Comparison of ENCODE assay signal across 8 cellular contexts in genomic region chr3:69439683-69440270, GRCh38. TPM values are rescaled to one million over a fixed set of nuclear protein-coding genes. Genes with fewer than 3 reads are reported as not detected.
DNase-seq lines count a peak whose midpoint lies in the region; TF ChIP-seq lines count a peak whose summit lies in the region.

No MANE protein-coding gene starts in this region.

- H3K9me3 Mint-ChIP-seq in Calu3 (ENCODE audit: low read depth, unreplicated experiment), result no peaks in the 10 kb centered on the region

- no peaks in the 10 kb centered on the region for H3K9me3 ChIP-seq in mucosa of stomach (ENCODE audit: control insufficient read depth, low read length)
- H3K9me3 ChIP-seq in sigmoid colon, result peaks cover 0 to 3% (median 0%) of the 10 kb centered on the region in 4 donors

- DNase-seq in Calu3 (peak; percentile 12), Kasumi-1 (lab: John Stamatoyannopoulos, UW) (peak; percentile 31 to 60), coronary artery (ENCODE audit: low spot score) (no peak), HuH-7.5 (ENCODE audit: low spot score) (no peak), sigmoid colon (no peak), NCI-H2171 treated with DMSO at 0.1 percent for 48 hours (lab: John Stamatoyannopoulos, UW) (no peak)
- DNase-seq in stimulated activated CD8-positive, alpha-beta memory T cell treated with anti-CD3 and anti-CD28 coated beads, Interleukin-4, amount 100 ng/mL, for 48 hours, result no peak

- no peaks in the 10 kb centered on the region for H3K36me3 ChIP-seq in mucosa of stomach (ENCODE audit: control insufficient read depth, insufficient read depth, low read length)
- H3K36me3 ChIP-seq in sigmoid colon, result no peaks in the 10 kb centered on the region

- H3K27ac Mint-ChIP-seq in Calu3 (ENCODE audit: unreplicated experiment), result peak overlapping the region; percentile 36

- peak overlapping the region; percentile 33 for H3K9ac ChIP-seq in mucosa of stomach (ENCODE audit: low read length)

- H3K4me3 Mint-ChIP-seq in Calu3 (ENCODE audit: low read depth, unreplicated experiment), result peak overlapping the region; percentile 25

- TF ChIP-seq POLR2A in sigmoid colon (IDR thresholded peaks at IDR 0.05), result no peak

- CTCF ChIA-PET in Calu3 (lab: Charles Lee), result interaction anchor here (0.7 to 1.6 kb wide), 4 partner anchors 9 to 226 kb away, joined by 3 to 5 read pairs (median 4); no protein-coding TSS in a partner anchor

- intact Hi-C loops in Calu3 (cut with micrococcal nuclease; ENCODE audit: unreplicated experiment), result loop anchor here (2.0 kb wide), 1 partner anchor 231 kb away; no protein-coding TSS in a partner anchor
- intact Hi-C loops in sigmoid colon (cut with DNase I), result no loop called here

- peak overlapping the region in 1 of 2 donors; percentile 10 for H3K27ac ChIP-seq in coronary artery
- H3K27ac ChIP-seq in sigmoid colon, result no peak overlapping the region

- H3K4me1 ChIP-seq in mucosa of stomach (ENCODE audit: control insufficient read depth, insufficient read depth, low read length), result no peaks in the 10 kb centered on the region
- peaks cover 0 to 14% (median 13%) of the 10 kb centered on the region in 4 donors for H3K4me1 ChIP-seq in sigmoid colon

- WGBS in sigmoid colon, 2 donors, result 4 to 11% methylated on average over 1 of the region's 1 CpG

- TF ChIP-seq EP300 in sigmoid colon (IDR thresholded peaks at IDR 0.05), result no peak

- no peaks in the 10 kb centered on the region for H3K27me3 Mint-ChIP-seq in Calu3 (ENCODE audit: unreplicated experiment)

- H3K27me3 ChIP-seq in mucosa of stomach (ENCODE audit: control insufficient read depth, insufficient read depth, low read length) (no peaks in the 10 kb centered on the region), sigmoid colon (no peaks in the 10 kb centered on the region)

- no peaks in the 10 kb centered on the region for H3K4me1 Mint-ChIP-seq in Calu3 (ENCODE audit: low read depth, unreplicated experiment)

- H3K4me3 ChIP-seq in coronary artery (peak overlapping the region; percentile 50), mucosa of stomach (ENCODE audit: low read length) (no peak overlapping the region), sigmoid colon (no peak overlapping the region)

- BruUV-seq in Calu3 (replicated peaks; lab: Mats Ljungman, UMichigan), result no TSS peak

- H3K36me3 Mint-ChIP-seq in Calu3 (ENCODE audit: insufficient read depth, unreplicated experiment), result no peaks in the 10 kb centered on the region

- TF ChIP-seq CTCF in Calu3 (IDR thresholded peaks at IDR 0.05; ENCODE audit: unreplicated experiment) (peak; percentile 26), coronary artery (IDR thresholded peaks at IDR 0.05) (peak; percentile 39), sigmoid colon (IDR thresholded peaks at IDR 0.05) (peak in 2 of 4 experiments; percentile 26 to 42)

RNA-seq across cellular contexts. Expression of gene FRMD4B, which starts 53.9 kb away (rescaled TPM):
- 13.8 and 16.7 TPM in 2 replicates for total RNA-seq in Calu3 (2022)
- total RNA-seq in sigmoid colon, result 10 to 100 TPM; 11.5 to 16.6 (median 14.3) TPM
- polyA plus RNA-seq in sigmoid colon, result 10 to 100 TPM in 2 of 3 donors, 1 to 10 TPM in 1; 8.2 to 21.5 (median 13.2) TPM

Comparison
In these comparisons a context has a peak if more than half of its experiments do, and no peak if none do; other contexts are left out.
1. DNase-seq: peak in Calu3 (single experiment) and Kasumi-1 (2 of 2); none in coronary artery (single experiment), stimulated activated CD8-positive, alpha-beta memory T cell treated with anti-CD3 and anti-CD28 coated beads, Interleukin-4, amount 100 ng/mL, for 48 hours (single experiment), HuH-7.5 (single experiment), sigmoid colon (single experiment) and NCI-H2171 treated with DMSO at 0.1 percent for 48 hours (single experiment).